In the genomic region with DNA sequence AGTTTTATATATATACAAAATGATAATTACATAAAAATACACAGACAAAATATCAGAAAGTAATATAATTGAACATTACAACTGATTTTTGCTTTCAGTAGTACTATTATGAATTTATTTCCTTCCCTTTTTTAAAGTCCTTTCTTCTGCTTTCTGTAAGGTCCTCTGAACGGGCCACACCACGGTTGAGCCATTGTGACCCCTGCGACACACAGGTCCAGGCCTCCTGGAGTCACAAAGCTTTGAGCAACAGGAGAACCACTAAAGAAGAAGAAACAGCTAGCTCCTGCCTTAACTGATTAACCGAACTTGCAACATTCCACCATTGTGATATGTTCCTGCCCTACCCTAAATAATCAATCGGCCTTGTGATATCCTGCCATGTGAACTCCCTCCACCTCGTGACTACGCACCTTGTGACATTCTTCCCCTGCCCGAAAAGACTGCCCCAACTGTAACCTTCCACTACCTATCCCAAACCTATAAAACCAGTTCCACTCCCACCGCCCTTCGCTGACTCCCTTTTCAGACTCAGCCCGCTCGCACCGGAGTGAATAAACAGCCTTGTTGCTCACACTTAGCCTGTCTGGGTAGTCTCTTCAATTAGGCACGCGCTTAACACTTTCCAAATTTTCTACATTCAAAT, we compare ENCODE assay signal across 13 cellular contexts.
"Had no signal": no experiment of that assay in that cellular context is flagged by ENCODE, and none has a peak within 500 bp of the region (broad histone marks: within the 10 kb centered on the region; RNA-seq: fewer than 3 reads in every experiment).

No MANE protein-coding gene starts in this region.

- DNase-seq: activated CD4-positive, alpha-beta T cell treated with anti-CD3 and anti-CD28 coated beads, Interleukin-2, amount 50 U/mL, for 48 hours; effector CD8-positive, alpha-beta T cell; natural killer cell; pancreas; sigmoid colon; stimulated activated CD4-positive, alpha-beta T cell treated with anti-CD3 and anti-CD28 coated beads, Interleukin-4, amount 100 ng/mL, for 4 hours; testis had no signal

- H3K27me3 ChIP-seq: esophagus muscularis mucosa, hepatocyte, pancreas, sigmoid colon, testis had no signal

- H3K4me1 Mint-ChIP-seq: natural killer cell; stimulated activated memory B cell treated with anti-CD40 and anti-IgM and Interleukin-4, amounts not matched to agents 10 μg/mL and 1 μg/mL and 100 μg/mL, for 72 hours had no signal

- H3K27me3 Mint-ChIP-seq: activated naive CD8-positive, alpha-beta T cell; dendritic cell treated with granulocyte-macrophage colony-stimulating factor and Interleukin-4, amounts not matched to agents 40 ng/mL and 50 ng/mL, for 4 days; type B pancreatic cell had no signal

- H3K4me1 ChIP-seq: esophagus muscularis mucosa, sigmoid colon, testis had no signal

- H3K4me3 ChIP-seq: esophagus muscularis mucosa, hepatocyte, pancreas, sigmoid colon, testis had no signal

- H3K27ac ChIP-seq: esophagus muscularis mucosa, pancreas, sigmoid colon, testis had no signal

- H3K36me3 Mint-ChIP-seq: natural killer cell; stimulated activated memory B cell treated with anti-CD40 and anti-IgM and Interleukin-4, amounts not matched to agents 10 μg/mL and 1 μg/mL and 100 μg/mL, for 72 hours had no signal

- H3K4me3 Mint-ChIP-seq: activated naive CD8-positive, alpha-beta T cell; dendritic cell treated with granulocyte-macrophage colony-stimulating factor and Interleukin-4, amounts not matched to agents 40 ng/mL and 50 ng/mL, for 4 days; natural killer cell; stimulated activated memory B cell treated with anti-CD40 and anti-IgM and Interleukin-4, amounts not matched to agents 10 μg/mL and 1 μg/mL and 100 μg/mL, for 72 hours; type B pancreatic cell had no signal

- H3K9me3 Mint-ChIP-seq: natural killer cell had no signal

- H3K27ac Mint-ChIP-seq: activated naive CD8-positive, alpha-beta T cell; dendritic cell treated with granulocyte-macrophage colony-stimulating factor and Interleukin-4, amounts not matched to agents 40 ng/mL and 50 ng/mL, for 4 days; natural killer cell; stimulated activated memory B cell treated with anti-CD40 and anti-IgM and Interleukin-4, amounts not matched to agents 10 μg/mL and 1 μg/mL and 100 μg/mL, for 72 hours; type B pancreatic cell had no signal

- H3K36me3 ChIP-seq: pancreas, sigmoid colon had no signal

- H3K9me3 ChIP-seq: esophagus muscularis mucosa, pancreas, sigmoid colon, testis had no signal
